ENCODE assay signal across 9 cellular contexts in genomic region chr11:72758690-72759389, GRCh38. TPM values are rescaled to one million over a fixed set of nuclear protein-coding genes. Genes with fewer than 3 reads are reported as not detected.
DNase-seq lines count a peak whose midpoint lies in the region; ATAC-seq, FAIRE-seq and TF ChIP-seq lines count a peak whose summit lies in the region.
"Had no signal": no experiment of that assay in that cellular context is flagged by ENCODE, and none has a peak within 500 bp of the region (broad histone marks: within the 10 kb centered on the region; RNA-seq: fewer than 3 reads in every experiment).

No MANE protein-coding gene starts in this region.

- CTCF ChIA-PET in A549 (lab: Yijun Ruan, JAX): interaction anchor here (1.2 to 3.1 kb wide), 3 partner anchors 13 to 36 kb away, joined by 5 to 10 read pairs (median 6); partner anchors contain the start of gene STARD10

- TF ChIP-seq EP300 in A549 (IDR thresholded peaks at IDR 0.05): no peak

- no peak for TF ChIP-seq CTCF in A549 (IDR thresholded peaks at IDR 0.05)
- TF ChIP-seq CTCF in left lung (IDR thresholded peaks at IDR 0.05): no peak

- DNase-seq in A549 (ENCODE audit: low read depth in 1 of 2, low spot score in 1 of 2) (no peak), NCI-H1092 (lab: John Stamatoyannopoulos, UW) (peak; percentile 79), astrocyte of the hippocampus (ENCODE audit: low read depth, low spot score) (peak; percentile 95), left lung (peak in 1 of 2 donors; percentile 70), iPS-NIHi7 (ENCODE audit: extremely low spot score) (no peak), AG08395 (ENCODE audit: low spot score) (no peak)

- WGBS in A549 (ENCODE audit: missing lambda C conversion rate): 83% methylated on average over 17 of the region's 17 CpGs

- no peak for TF ChIP-seq POLR2A in A549 (IDR thresholded peaks at IDR 0.05; ENCODE audit: low read length)

- FAIRE-seq in A549 (lab: Jason Lieb, UNC): no peak

- peaks cover 0 to 26% of the 10 kb centered on the region in 2 donors for H3K36me3 ChIP-seq in left lung

- ATAC-seq in A549 (peak; percentile 31 to 42; a peak in 4 of 6 replicates), left lung (peak; percentile 21), GM21390 (IDR thresholded peaks at IDR 0.05; ENCODE audit: unreplicated experiment) (no peak), HG02973 (IDR thresholded peaks at IDR 0.05; ENCODE audit: unreplicated experiment) (no peak)

- H3K4me3 ChIP-seq in A549 (no peak overlapping the region), left lung (no peak overlapping the region)
- H3K4me3 ChIP-seq: tibial nerve had no signal

- POLR2A ChIA-PET in A549 (lab: Yijun Ruan, JAX): no interaction called here

- H3K27me3 ChIP-seq in left lung: no peaks in the 10 kb centered on the region
- H3K27me3 ChIP-seq: tibial nerve had no signal

- H3K9me3 ChIP-seq in A549 (peaks cover 7% of the 10 kb centered on the region; the same call in 1 of the 3 replicates), left lung (no peaks in the 10 kb centered on the region)
- H3K9me3 ChIP-seq: tibial nerve had no signal

- H3K27ac ChIP-seq in A549: peak overlapping the region; percentile 9 to 75; a peak in 3 of 6 replicates
- peak overlapping the region in 1 of 2 donors; percentile 45 for H3K27ac ChIP-seq in left lung

- intact Hi-C loops in left lung (cut with DNase I): no loop called here

- no peak for TF ChIP-seq RAD21 in A549 (conservative IDR thresholded peaks at IDR 0.05 in 1 of 2, IDR thresholded peaks at IDR 0.05 in 1 of 2)

- peak overlapping the region; percentile 33 for H3K4me2 ChIP-seq in A549

- H3K4me1 ChIP-seq in A549: peaks cover 19% of the 10 kb centered on the region
- H3K4me1 ChIP-seq in left lung: peaks cover 4 to 41% of the 10 kb centered on the region in 2 donors

TF ChIP-seq in A549, 52 proteins besides CTCF, POLR2A, EP300 and RAD21:
- TF ChIP-seq RARB (CRISPR knock-in tag; IDR thresholded peaks at IDR 0.05): no peak
- no peak for TF ChIP-seq EHF (CRISPR knock-in tag; IDR thresholded peaks at IDR 0.05)
- no peak for TF ChIP-seq REST (IDR thresholded peaks at IDR 0.05)
- TF ChIP-seq SMC3 (IDR thresholded peaks at IDR 0.05): no peak
- no peak for TF ChIP-seq HOXB13 (CRISPR knock-in tag; IDR thresholded peaks at IDR 0.05; ENCODE audit: low read depth)
- TF ChIP-seq EHMT2 (IDR thresholded peaks at IDR 0.05; ENCODE audit: low read depth): no peak
- TF ChIP-seq TP53 (CRISPR knock-in tag; IDR thresholded peaks at IDR 0.05): no peak
- no peak for TF ChIP-seq HOXA7 (CRISPR knock-in tag; IDR thresholded peaks at IDR 0.05)
- TF ChIP-seq JUNB (IDR thresholded peaks at IDR 0.05): no peak

RNA-seq across cellular contexts. Expression of gene ARAP1, which starts 6.6 kb away (rescaled TPM):
- polyA plus RNA-seq in A549 (2011; rRNA removed) (28.9 and 29.5 TPM in 2 replicates), A549 (2017; fragmentation: RNase III; extraction: RNeasy Plus Mini Kit Qiagen cat#74134 plus additional on column Dnase treatment) (26.2 to 32.8 TPM (median 30.1 TPM) in 3 replicates)
- 31.6 and 32.7 TPM in 2 replicates for polyA plus RNA-seq in A549 (2012; cell fraction: cytosol; rRNA removed)
- 105 and 129 TPM in 2 replicates for polyA plus RNA-seq in A549 (2012; cell fraction: nucleus; rRNA removed)
- polyA minus RNA-seq in A549 (2011; rRNA and poly(A)+ RNA removed): 43.3 and 61.6 TPM in 2 replicates
- 100 to 1,000 TPM; 172 to 222 TPM for total RNA-seq in left lung

RNA-seq across cellular contexts. Expression of gene STARD10, which starts 35.0 kb away (rescaled TPM):
- 21.2 and 25.0 TPM in 2 replicates for polyA plus RNA-seq in A549 (2011; rRNA removed)
- 34.1 and 35.8 TPM in 2 replicates for polyA plus RNA-seq in A549 (2012; cell fraction: cytosol; rRNA removed)
- 21.1 and 22.5 TPM in 2 replicates for polyA plus RNA-seq in A549 (2012; cell fraction: nucleus; rRNA removed)
- 21.1 to 23.2 TPM (median 23.0 TPM) in 3 replicates for polyA plus RNA-seq in A549 (2017; fragmentation: RNase III; extraction: RNeasy Plus Mini Kit Qiagen cat#74134 plus additional on column Dnase treatment)
- polyA minus RNA-seq in A549 (2011; rRNA and poly(A)+ RNA removed): 31.6 and 39.6 TPM in 2 replicates
- 100 to 1,000 TPM in 1 of 2 donors, 10 to 100 TPM in 1; 83.8 to 119 TPM for total RNA-seq in left lung

RNA-seq across cellular contexts. Expression of gene ATG16L2, which starts 55.4 kb away (rescaled TPM):
- polyA plus RNA-seq in A549 (2011; rRNA removed) (6.1 and 6.2 TPM in 2 replicates), A549 (2017; fragmentation: RNase III; extraction: RNeasy Plus Mini Kit Qiagen cat#74134 plus additional on column Dnase treatment) (6.3 to 7.6 TPM (median 6.4 TPM) in 3 replicates)
- 9.3 and 10.0 TPM in 2 replicates for polyA plus RNA-seq in A549 (2012; cell fraction: cytosol; rRNA removed)
- 76.5 and 80.0 TPM in 2 replicates for polyA plus RNA-seq in A549 (2012; cell fraction: nucleus; rRNA removed)
- 6.5 and 6.8 TPM in 2 replicates for polyA minus RNA-seq in A549 (2011; rRNA and poly(A)+ RNA removed)
- 10 to 100 TPM; 41.5 to 87.3 TPM for total RNA-seq in left lung

Comparison
In these comparisons a context has a peak if more than half of its experiments do, and no peak if none do; other contexts are left out.
1. ATAC-seq: peak in A549 (2 of 2) and left lung (single experiment); none in GM21390 (single experiment) and HG02973 (single experiment).
2. DNase-seq: peak in NCI-H1092 (single experiment) and astrocyte of the hippocampus (single experiment); none in A549 (0 of 2), iPS-NIHi7 (single experiment) and AG08395 (single experiment).